ENCODE assay signal across 1 cellular context in the genomic region with DNA sequence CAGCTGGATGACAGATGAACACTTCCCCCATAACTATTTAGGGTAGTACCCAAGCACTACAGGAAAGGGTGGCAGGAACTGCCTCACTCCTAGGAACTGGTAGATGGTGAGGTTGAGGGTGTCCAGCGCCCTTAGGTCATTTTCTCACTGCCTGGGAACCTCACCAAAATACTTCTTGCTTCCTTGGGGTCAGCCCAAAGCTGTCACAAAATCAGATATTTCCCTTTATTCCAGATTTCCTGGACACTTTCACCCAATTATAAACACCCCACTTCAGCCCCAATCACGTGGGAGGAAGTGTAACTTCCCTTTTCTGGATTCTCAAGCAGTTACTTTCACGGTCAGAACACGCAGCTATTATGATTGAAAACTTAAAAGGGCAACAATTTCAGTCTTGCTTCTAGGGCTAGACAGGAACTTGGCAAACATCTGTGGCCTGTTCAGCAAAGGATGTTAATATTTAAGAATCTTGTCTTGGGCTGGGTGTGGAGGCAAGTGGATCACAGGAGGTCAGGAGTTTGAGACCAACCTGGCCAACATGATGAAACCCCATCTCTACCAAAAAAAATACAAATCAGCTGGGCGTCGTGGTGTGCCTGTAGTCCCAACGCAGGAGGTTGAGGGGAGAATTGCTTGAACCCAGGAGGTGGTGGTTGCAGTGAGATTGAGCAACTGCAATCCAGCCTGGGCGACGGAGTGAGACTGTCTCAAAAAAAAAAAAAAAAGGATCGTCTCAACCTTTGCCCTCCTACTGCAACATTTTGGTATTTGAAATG.
TF ChIP-seq lines count a peak whose summit lies in the region.

No MANE protein-coding gene starts in this region.

TF ChIP-seq in K562, 482 proteins besides CTCF, POLR2A, EP300 and RAD21 (continued from another document and continues in another):
- TF ChIP-seq, protein P1, sequence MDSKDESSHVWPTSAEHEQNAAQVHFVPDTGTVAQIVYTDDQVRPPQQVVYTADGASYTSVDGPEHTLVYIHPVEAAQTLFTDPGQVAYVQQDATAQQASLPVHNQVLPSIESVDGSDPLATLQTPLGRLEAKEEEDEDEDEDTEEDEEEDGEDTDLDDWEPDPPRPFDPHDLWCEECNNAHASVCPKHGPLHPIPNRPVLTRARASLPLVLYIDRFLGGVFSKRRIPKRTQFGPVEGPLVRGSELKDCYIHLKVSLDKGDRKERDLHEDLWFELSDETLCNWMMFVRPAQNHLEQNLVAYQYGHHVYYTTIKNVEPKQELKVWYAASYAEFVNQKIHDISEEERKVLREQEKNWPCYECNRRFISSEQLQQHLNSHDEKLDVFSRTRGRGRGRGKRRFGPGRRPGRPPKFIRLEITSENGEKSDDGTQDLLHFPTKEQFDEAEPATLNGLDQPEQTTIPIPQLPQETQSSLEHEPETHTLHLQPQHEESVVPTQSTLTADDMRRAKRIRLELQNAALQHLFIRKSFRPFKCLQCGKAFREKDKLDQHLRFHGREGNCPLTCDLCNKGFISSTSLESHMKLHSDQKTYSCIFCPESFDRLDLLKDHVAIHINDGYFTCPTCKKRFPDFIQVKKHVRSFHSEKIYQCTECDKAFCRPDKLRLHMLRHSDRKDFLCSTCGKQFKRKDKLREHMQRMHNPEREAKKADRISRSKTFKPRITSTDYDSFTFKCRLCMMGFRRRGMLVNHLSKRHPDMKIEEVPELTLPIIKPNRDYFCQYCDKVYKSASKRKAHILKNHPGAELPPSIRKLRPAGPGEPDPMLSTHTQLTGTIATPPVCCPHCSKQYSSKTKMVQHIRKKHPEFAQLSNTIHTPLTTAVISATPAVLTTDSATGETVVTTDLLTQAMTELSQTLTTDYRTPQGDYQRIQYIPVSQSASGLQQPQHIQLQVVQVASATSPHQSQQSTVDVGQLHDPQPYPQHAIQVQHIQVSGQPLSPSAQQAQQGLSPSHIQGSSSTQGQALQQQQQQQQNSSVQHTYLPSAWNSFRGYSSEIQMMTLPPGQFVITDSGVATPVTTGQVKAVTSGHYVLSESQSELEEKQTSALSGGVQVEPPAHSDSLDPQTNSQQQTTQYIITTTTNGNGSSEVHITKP (IDR thresholded peaks at IDR 0.05; ENCODE audit: partially characterized antibody): peak; percentile 50
- TF ChIP-seq CBX1 (IDR thresholded peaks at IDR 0.05; ENCODE audit: low read depth) (no peak), THRAP3 (IDR thresholded peaks at IDR 0.05; ENCODE audit: borderline replicate concordance) (peak; percentile 86; the same call in 1 of the 2 replicates), NFE2 (IDR thresholded peaks at IDR 0.05; ENCODE audit: low read depth) (no peak), ZNF23 (CRISPR knock-in tag; IDR thresholded peaks at IDR 0.05) (no peak; the same call in 1 of the 2 replicates), POLR2AphosphoS5 (IDR thresholded peaks at IDR 0.05; ENCODE audit: control insufficient read depth, insufficient read depth, low read depth, low read length) (peak; percentile 80), ZBED1 (IDR thresholded peaks at IDR 0.05) (peak; percentile 93), KLF13 (tag; IDR thresholded peaks at IDR 0.05; ENCODE audit: borderline replicate concordance, low read depth) (no peak), GTF2F1 (IDR thresholded peaks at IDR 0.05; ENCODE audit: low read depth, low read length) (no peak), MCM7 (IDR thresholded peaks at IDR 0.05) (no peak), ARNT (IDR thresholded peaks at IDR 0.05) (no peak), ZNF12 (CRISPR knock-in tag; IDR thresholded peaks at IDR 0.05) (no peak), ZNF707 (CRISPR knock-in tag; conservative IDR thresholded peaks at IDR 0.05) (no peak), SRSF9 (IDR thresholded peaks at IDR 0.05; ENCODE audit: borderline replicate concordance, low read depth, low read length) (no peak), CBX8 (IDR thresholded peaks at IDR 0.05; ENCODE audit: borderline replicate concordance, extremely low read depth, low read depth, low read length, poor library complexity, severe bottlenecking) (no peak), CBX3 (IDR thresholded peaks at IDR 0.05; ENCODE audit: borderline replicate concordance in 1 of 2, low read length in 2 of 2) (no peak; a peak in 1 of 3 replicates), CTBP1 (IDR thresholded peaks at IDR 0.05; ENCODE audit: borderline replicate concordance) (no peak), KDM4B (IDR thresholded peaks at IDR 0.05; ENCODE audit: borderline replicate concordance in 2 of 2, low read depth in 1 of 2) (no peak), HDAC6 (IDR thresholded peaks at IDR 0.05; ENCODE audit: low read depth, low read length) (no peak), HIVEP1 (CRISPR knock-in tag; IDR thresholded peaks at IDR 0.05) (no peak), KDM2B (CRISPR knock-in tag; IDR thresholded peaks at IDR 0.05) (no peak), ERF (CRISPR knock-in tag; IDR thresholded peaks at IDR 0.05) (peak; percentile 62; the same call in 1 of the 2 replicates)
- TF ChIP-seq, protein P2, sequence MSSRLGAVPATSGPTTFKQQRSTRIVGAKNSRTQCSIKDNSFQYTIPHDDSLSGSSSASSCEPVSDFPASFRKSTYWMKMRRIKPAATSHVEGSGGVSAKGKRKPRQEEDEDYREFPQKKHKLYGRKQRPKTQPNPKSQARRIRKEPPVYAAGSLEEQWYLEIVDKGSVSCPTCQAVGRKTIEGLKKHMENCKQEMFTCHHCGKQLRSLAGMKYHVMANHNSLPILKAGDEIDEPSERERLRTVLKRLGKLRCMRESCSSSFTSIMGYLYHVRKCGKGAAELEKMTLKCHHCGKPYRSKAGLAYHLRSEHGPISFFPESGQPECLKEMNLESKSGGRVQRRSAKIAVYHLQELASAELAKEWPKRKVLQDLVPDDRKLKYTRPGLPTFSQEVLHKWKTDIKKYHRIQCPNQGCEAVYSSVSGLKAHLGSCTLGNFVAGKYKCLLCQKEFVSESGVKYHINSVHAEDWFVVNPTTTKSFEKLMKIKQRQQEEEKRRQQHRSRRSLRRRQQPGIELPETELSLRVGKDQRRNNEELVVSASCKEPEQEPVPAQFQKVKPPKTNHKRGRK (tag; IDR thresholded peaks at IDR 0.05): no peak
- TF ChIP-seq, protein P3, sequence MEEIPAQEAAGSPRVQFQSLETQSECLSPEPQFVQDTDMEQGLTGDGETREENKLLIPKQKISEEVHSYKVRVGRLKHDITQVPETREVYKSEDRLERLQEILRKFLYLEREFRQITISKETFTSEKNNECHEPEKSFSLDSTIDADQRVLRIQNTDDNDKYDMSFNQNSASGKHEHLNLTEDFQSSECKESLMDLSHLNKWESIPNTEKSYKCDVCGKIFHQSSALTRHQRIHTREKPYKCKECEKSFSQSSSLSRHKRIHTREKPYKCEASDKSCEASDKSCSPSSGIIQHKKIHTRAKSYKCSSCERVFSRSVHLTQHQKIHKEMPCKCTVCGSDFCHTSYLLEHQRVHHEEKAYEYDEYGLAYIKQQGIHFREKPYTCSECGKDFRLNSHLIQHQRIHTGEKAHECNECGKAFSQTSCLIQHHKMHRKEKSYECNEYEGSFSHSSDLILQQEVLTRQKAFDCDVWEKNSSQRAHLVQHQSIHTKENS (CRISPR knock-in tag; IDR thresholded peaks at IDR 0.05): peak; percentile 80
- TF ChIP-seq, protein P4, sequence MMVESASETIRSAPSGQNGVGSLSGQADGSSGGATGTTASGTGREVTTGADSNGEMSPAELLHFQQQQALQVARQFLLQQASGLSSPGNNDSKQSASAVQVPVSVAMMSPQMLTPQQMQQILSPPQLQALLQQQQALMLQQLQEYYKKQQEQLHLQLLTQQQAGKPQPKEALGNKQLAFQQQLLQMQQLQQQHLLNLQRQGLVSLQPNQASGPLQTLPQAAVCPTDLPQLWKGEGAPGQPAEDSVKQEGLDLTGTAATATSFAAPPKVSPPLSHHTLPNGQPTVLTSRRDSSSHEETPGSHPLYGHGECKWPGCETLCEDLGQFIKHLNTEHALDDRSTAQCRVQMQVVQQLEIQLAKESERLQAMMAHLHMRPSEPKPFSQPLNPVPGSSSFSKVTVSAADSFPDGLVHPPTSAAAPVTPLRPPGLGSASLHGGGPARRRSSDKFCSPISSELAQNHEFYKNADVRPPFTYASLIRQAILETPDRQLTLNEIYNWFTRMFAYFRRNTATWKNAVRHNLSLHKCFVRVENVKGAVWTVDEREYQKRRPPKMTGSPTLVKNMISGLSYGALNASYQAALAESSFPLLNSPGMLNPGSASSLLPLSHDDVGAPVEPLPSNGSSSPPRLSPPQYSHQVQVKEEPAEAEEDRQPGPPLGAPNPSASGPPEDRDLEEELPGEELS (CRISPR knock-in tag; IDR thresholded peaks at IDR 0.05; ENCODE audit: borderline replicate concordance): no peak
- TF ChIP-seq, protein P5, sequence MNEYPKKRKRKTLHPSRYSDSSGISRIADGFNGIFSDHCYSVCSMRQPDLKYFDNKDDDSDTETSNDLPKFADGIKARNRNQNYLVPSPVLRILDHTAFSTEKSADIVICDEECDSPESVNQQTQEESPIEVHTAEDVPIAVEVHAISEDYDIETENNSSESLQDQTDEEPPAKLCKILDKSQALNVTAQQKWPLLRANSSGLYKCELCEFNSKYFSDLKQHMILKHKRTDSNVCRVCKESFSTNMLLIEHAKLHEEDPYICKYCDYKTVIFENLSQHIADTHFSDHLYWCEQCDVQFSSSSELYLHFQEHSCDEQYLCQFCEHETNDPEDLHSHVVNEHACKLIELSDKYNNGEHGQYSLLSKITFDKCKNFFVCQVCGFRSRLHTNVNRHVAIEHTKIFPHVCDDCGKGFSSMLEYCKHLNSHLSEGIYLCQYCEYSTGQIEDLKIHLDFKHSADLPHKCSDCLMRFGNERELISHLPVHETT (CRISPR knock-in tag; conservative IDR thresholded peaks at IDR 0.05 in 1 of 2, IDR thresholded peaks at IDR 0.05 in 1 of 2): no peak
- TF ChIP-seq, protein P6, sequence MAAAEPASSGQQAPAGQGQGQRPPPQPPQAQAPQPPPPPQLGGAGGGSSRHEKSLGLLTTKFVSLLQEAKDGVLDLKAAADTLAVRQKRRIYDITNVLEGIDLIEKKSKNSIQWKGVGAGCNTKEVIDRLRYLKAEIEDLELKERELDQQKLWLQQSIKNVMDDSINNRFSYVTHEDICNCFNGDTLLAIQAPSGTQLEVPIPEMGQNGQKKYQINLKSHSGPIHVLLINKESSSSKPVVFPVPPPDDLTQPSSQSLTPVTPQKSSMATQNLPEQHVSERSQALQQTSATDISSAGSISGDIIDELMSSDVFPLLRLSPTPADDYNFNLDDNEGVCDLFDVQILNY (CRISPR knock-in tag; IDR thresholded peaks at IDR 0.05): 0 out of 2 replicates have a peak, but pooled peaks have one; percentile 43
- TF ChIP-seq, protein P7, sequence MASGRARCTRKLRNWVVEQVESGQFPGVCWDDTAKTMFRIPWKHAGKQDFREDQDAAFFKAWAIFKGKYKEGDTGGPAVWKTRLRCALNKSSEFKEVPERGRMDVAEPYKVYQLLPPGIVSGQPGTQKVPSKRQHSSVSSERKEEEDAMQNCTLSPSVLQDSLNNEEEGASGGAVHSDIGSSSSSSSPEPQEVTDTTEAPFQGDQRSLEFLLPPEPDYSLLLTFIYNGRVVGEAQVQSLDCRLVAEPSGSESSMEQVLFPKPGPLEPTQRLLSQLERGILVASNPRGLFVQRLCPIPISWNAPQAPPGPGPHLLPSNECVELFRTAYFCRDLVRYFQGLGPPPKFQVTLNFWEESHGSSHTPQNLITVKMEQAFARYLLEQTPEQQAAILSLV (tag; IDR thresholded peaks at IDR 0.05): no peak
- TF ChIP-seq, protein P8, sequence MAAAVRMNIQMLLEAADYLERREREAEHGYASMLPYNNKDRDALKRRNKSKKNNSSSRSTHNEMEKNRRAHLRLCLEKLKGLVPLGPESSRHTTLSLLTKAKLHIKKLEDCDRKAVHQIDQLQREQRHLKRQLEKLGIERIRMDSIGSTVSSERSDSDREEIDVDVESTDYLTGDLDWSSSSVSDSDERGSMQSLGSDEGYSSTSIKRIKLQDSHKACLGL (CRISPR knock-in tag; IDR thresholded peaks at IDR 0.05; ENCODE audit: borderline replicate concordance, poor library complexity, severe bottlenecking): no peak
- TF ChIP-seq, protein P9, sequence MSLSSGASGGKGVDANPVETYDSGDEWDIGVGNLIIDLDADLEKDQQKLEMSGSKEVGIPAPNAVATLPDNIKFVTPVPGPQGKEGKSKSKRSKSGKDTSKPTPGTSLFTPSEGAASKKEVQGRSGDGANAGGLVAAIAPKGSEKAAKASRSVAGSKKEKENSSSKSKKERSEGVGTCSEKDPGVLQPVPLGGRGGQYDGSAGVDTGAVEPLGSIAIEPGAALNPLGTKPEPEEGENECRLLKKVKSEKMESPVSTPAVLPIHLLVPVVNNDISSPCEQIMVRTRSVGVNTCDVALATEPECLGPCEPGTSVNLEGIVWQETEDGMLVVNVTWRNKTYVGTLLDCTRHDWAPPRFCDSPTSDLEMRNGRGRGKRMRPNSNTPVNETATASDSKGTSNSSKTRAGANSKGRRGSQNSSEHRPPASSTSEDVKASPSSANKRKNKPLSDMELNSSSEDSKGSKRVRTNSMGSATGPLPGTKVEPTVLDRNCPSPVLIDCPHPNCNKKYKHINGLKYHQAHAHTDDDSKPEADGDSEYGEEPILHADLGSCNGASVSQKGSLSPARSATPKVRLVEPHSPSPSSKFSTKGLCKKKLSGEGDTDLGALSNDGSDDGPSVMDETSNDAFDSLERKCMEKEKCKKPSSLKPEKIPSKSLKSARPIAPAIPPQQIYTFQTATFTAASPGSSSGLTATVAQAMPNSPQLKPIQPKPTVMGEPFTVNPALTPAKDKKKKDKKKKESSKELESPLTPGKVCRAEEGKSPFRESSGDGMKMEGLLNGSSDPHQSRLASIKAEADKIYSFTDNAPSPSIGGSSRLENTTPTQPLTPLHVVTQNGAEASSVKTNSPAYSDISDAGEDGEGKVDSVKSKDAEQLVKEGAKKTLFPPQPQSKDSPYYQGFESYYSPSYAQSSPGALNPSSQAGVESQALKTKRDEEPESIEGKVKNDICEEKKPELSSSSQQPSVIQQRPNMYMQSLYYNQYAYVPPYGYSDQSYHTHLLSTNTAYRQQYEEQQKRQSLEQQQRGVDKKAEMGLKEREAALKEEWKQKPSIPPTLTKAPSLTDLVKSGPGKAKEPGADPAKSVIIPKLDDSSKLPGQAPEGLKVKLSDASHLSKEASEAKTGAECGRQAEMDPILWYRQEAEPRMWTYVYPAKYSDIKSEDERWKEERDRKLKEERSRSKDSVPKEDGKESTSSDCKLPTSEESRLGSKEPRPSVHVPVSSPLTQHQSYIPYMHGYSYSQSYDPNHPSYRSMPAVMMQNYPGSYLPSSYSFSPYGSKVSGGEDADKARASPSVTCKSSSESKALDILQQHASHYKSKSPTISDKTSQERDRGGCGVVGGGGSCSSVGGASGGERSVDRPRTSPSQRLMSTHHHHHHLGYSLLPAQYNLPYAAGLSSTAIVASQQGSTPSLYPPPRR (CRISPR knock-in tag; IDR thresholded peaks at IDR 0.05; ENCODE audit: borderline replicate concordance): no peak
- TF ChIP-seq, protein P10, sequence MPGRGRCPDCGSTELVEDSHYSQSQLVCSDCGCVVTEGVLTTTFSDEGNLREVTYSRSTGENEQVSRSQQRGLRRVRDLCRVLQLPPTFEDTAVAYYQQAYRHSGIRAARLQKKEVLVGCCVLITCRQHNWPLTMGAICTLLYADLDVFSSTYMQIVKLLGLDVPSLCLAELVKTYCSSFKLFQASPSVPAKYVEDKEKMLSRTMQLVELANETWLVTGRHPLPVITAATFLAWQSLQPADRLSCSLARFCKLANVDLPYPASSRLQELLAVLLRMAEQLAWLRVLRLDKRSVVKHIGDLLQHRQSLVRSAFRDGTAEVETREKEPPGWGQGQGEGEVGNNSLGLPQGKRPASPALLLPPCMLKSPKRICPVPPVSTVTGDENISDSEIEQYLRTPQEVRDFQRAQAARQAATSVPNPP (IDR thresholded peaks at IDR 0.05; ENCODE audit: borderline replicate concordance, insufficient read depth, insufficient read length): no peak
- TF ChIP-seq, protein P11, sequence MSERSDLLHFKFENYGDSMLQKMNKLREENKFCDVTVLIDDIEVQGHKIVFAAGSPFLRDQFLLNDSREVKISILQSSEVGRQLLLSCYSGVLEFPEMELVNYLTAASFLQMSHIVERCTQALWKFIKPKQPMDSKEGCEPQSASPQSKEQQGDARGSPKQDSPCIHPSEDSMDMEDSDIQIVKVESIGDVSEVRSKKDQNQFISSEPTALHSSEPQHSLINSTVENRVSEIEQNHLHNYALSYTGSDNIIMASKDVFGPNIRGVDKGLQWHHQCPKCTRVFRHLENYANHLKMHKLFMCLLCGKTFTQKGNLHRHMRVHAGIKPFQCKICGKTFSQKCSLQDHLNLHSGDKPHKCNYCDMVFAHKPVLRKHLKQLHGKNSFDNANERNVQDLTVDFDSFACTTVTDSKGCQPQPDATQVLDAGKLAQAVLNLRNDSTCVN (CRISPR knock-in tag; IDR thresholded peaks at IDR 0.05): peak; percentile 5
